ENCODE assay signal across 9 cellular contexts in genomic region chr11:34599406-34599901, GRCh38. TPM values are rescaled to one million over a fixed set of nuclear protein-coding genes. Genes with fewer than 3 reads are reported as not detected.
DNase-seq lines count a peak whose midpoint lies in the region; TF ChIP-seq lines count a peak whose summit lies in the region.
"Had no signal": no experiment of that assay in that cellular context is flagged by ENCODE, and none has a peak within 500 bp of the region (broad histone marks: within the 10 kb centered on the region; RNA-seq: fewer than 3 reads in every experiment).

No MANE protein-coding gene starts in this region.

- TF ChIP-seq CTCF in fibroblast of pulmonary artery (IDR thresholded peaks at IDR 0.05; ENCODE audit: low read length, missing control alignments) (no peak), stomach (IDR thresholded peaks at IDR 0.05) (no peak)

- DNase-seq in SKM-1 treated with dmso at 0.1 percent for 144 hours (lab: John Stamatoyannopoulos, UW; ENCODE audit: unreplicated experiment) (peak; percentile 34), SKM-1 (lab: John Stamatoyannopoulos, UW; ENCODE audit: unreplicated experiment) (no peak), SK-MEL-5 (ENCODE audit: low read depth, low spot score) (peak; percentile 84), fibroblast of pulmonary artery (ENCODE audit: low read depth) (peak; percentile 60), stomach (no peak), cardiac septum (ENCODE audit: low spot score) (no peak), NCI-H1694 (lab: John Stamatoyannopoulos, UW) (no peak)
- no peak for DNase-seq in stimulated activated naive CD4-positive, alpha-beta T cell treated with Interleukin-2 at 50 U/mL for 16 hours (lab: John Stamatoyannopoulos, UW)
- DNase-seq: SHP77 had no signal

- no peak for TF ChIP-seq POLR2A in stomach (IDR thresholded peaks at IDR 0.05)

- H3K36me3 ChIP-seq in stomach: no peaks in the 10 kb centered on the region

- WGBS in stomach, 5 donors: 33 to 53% (median 39%) methylated on average over 8 of the region's 8 CpGs

- no peak for TF ChIP-seq EP300 in stomach (IDR thresholded peaks at IDR 0.05)

- peaks cover 0 to 3% (median 0%) of the 10 kb centered on the region in 4 donors for H3K9me3 ChIP-seq in stomach

- intact Hi-C loops in stomach (cut with DNase I; ENCODE audit: low total_unique reads) (no loop called here), cardiac septum (cut with DNase I) (no loop called here)

- H3K4me1 ChIP-seq in stomach: peaks cover 43 to 78% (median 51%) of the 10 kb centered on the region in 4 donors

- H3K4me3 ChIP-seq in fibroblast of pulmonary artery (replicated peaks; ENCODE audit: low read depth, low read length) (no peak overlapping the region), stomach (no peak overlapping the region)

- H3K27me3 ChIP-seq in stomach: no peaks in the 10 kb centered on the region

- H3K27ac ChIP-seq in stomach: peak overlapping the region; percentile 79 to 87 (median 84)

- in situ Hi-C loops in SK-MEL-5 (cut with HindIII; ENCODE audit: low pct_unique_long_range_greater_than_20kb, low sequenced_read_pairs): no loop called here

RNA-seq across cellular contexts. Expression of gene EHF, which starts 21.4 kb away (rescaled TPM):
- 0.13 and 0.16 TPM in 2 replicates for total RNA-seq in SK-MEL-5 (2014; rRNA removed; shearing (Covaris generic))
- 0.15 TPM in 1 of 2 replicates, not detected in the other for polyA plus RNA-seq in SK-MEL-5 (2015; cell fraction: cytosol; rRNA removed)
- polyA plus RNA-seq in SK-MEL-5 (2015; cell fraction: nucleus; rRNA removed): 0.14 and 8.1 TPM in 2 replicates
- total RNA-seq in stomach: 100 to 1,000 TPM in 3 of 5 donors, 10 to 100 TPM in 2; 36.2 to 142 (median 113) TPM
- 10 to 100 TPM; 15.5 to 22.8 (median 19.4) TPM for polyA plus RNA-seq in stomach
- 0.08 TPM for total RNA-seq in cardiac septum

Comparison
In these comparisons a context has a peak if more than half of its experiments do, and no peak if none do; other contexts are left out.
1. DNase-seq: peak in SKM-1 treated with dmso at 0.1 percent for 144 hours (single experiment), SK-MEL-5 (single experiment) and fibroblast of pulmonary artery (single experiment); none in SKM-1 (single experiment), stomach (single experiment), cardiac septum (single experiment), NCI-H1694 (single experiment) and stimulated activated naive CD4-positive, alpha-beta T cell treated with Interleukin-2 at 50 U/mL for 16 hours (single experiment).
2. RNA of gene EHF, which starts 21.4 kb away (total RNA-seq): 36.2 to 142 TPM in stomach; 0.13 to 0.16 TPM in SK-MEL-5 and 0.08 TPM in cardiac septum (single experiment); every median in the first group is over 10 times any median in the second.